ENCODE assay signal across 21 cellular contexts in genomic region chr16:19766988-19767387, GRCh38.
"Had no signal": no experiment of that assay in that cellular context is flagged by ENCODE, and none has a peak within 500 bp of the region (broad histone marks: within the 10 kb centered on the region; RNA-seq: fewer than 3 reads in every experiment).

No MANE protein-coding gene starts in this region.

- H3K4me3 ChIP-seq: esophagus muscularis mucosa, gastroesophageal sphincter, lung, neural progenitor cell, ovary, right atrium auricular region, sigmoid colon, suprapubic skin, tibial nerve had no signal

- H3K27me3 ChIP-seq: esophagus muscularis mucosa, gastroesophageal sphincter, neural progenitor cell, ovary, right atrium auricular region, sigmoid colon, suprapubic skin, tibial nerve had no signal

- H3K36me3 ChIP-seq: esophagus muscularis mucosa, gastroesophageal sphincter, neural progenitor cell, ovary, sigmoid colon, suprapubic skin had no signal

- FAIRE-seq: kidney, small intestine had no signal

- H3K27ac ChIP-seq: epithelial cell of prostate, esophagus muscularis mucosa, neural progenitor cell, ovary, right atrium auricular region, suprapubic skin had no signal

- H3K4me2 ChIP-seq: neural progenitor cell had no signal

- H2AFZ ChIP-seq: neural progenitor cell had no signal

- H3K9me3 ChIP-seq: esophagus muscularis mucosa, gastroesophageal sphincter, ovary, right atrium auricular region, sigmoid colon, suprapubic skin had no signal

- H3K9ac ChIP-seq: neural progenitor cell had no signal

- ATAC-seq: left colon; natural killer cell treated with Interleukin-12 subunit alpha and Interleukin-12 subunit beta and Interleukin-15 and Interleukin-18, amount 100 ng/mL, for 72 hours had no signal

- DNase-seq: cortex of kidney; effector memory CD4-positive, alpha-beta T cell; glutamatergic neuron; kidney; left colon; left ventricle myocardium superior; mesenchymal stem cell; ovary; sigmoid colon; small intestine; stimulated activated CD4-positive, alpha-beta T cell treated with anti-CD3 and anti-CD28 coated beads, Interleukin-12 subunit alpha, Interleukin-12 subunit beta, amount 100 ng/mL, for 4 hours; stimulated activated naive CD4-positive, alpha-beta T cell had no signal
